ENCODE assay signal across 8 cellular contexts in genomic region chr16:79600636-79601091, GRCh38. TPM values are rescaled to one million over a fixed set of nuclear protein-coding genes. Genes with fewer than 3 reads are reported as not detected.
DNase-seq lines count a peak whose midpoint lies in the region; ATAC-seq and TF ChIP-seq lines count a peak whose summit lies in the region.

TSS of gene MAF (minus strand) at chr16:79600737. CDS start at chr16:79599902, 835 bp downstream.

- H2AFZ ChIP-seq in parathyroid adenoma: peak within 1 kb of the TSS; percentile 90

- in situ Hi-C loops in GM13976 (cut with MboI; ENCODE audit: low sequenced_read_pairs, unreplicated experiment): loop anchor here (25.0 kb wide), 1 partner anchor 862 kb away; no protein-coding TSS in a partner anchor

- 0% methylated on average over 19 to 26 of the region's 26 CpGs for WGBS in testis, 2 donors

- H3K4me2 ChIP-seq in parathyroid adenoma (ENCODE audit: low read length): peak within 1 kb of the TSS; percentile 69

- TF ChIP-seq CTCF in GM13976 (IDR thresholded peaks at IDR 0.05; ENCODE audit: borderline replicate concordance, control extremely low read depth, extremely low read depth, insufficient read depth, missing control alignments) (no peak), ascending aorta (IDR thresholded peaks at IDR 0.05) (no peak), parathyroid adenoma (IDR thresholded peaks at IDR 0.05) (no peak), testis (IDR thresholded peaks at IDR 0.05) (peak in 1 of 3 experiments; percentile 14)

- H3K9me3 ChIP-seq in ascending aorta (no peaks in the 10 kb centered on the region), parathyroid adenoma (ENCODE audit: control insufficient read depth, low read length) (no peaks in the 10 kb centered on the region), testis (no peaks in the 10 kb centered on the region)

- peak within 1 kb of the TSS; percentile 80 to 97 for H3K4me3 ChIP-seq in ascending aorta
- peak within 1 kb of the TSS; percentile 95 for H3K4me3 ChIP-seq in parathyroid adenoma (ENCODE audit: low read depth, low read length)
- peak within 1 kb of the TSS; percentile 79 to 97 for H3K4me3 ChIP-seq in testis

- ATAC-seq in left cardiac atrium: peak; percentile 80 to 87
- no peak for ATAC-seq in GM18517 (IDR thresholded peaks at IDR 0.05; ENCODE audit: unreplicated experiment)

- H3K79me2 ChIP-seq in parathyroid adenoma: peaks cover 28% of the 10 kb centered on the region

- intact Hi-C loops in ascending aorta (cut with DNase I) (loop anchor here (2.0 to 10.0 kb wide), 7 partner anchors 72 to 1476 kb away; no protein-coding TSS in a partner anchor), left cardiac atrium (cut with DNase I) (loop anchor here (5.0 to 10.0 kb wide), 4 partner anchors 484 to 1476 kb away; no protein-coding TSS in a partner anchor), testis (cut with DNase I; ENCODE audit: low total_unique reads) (no loop called here)

- H3K4me1 ChIP-seq in ascending aorta (peaks cover 4 to 5% of the 10 kb centered on the region in 2 donors), parathyroid adenoma (peaks cover 20% of the 10 kb centered on the region), testis (no peaks in the 10 kb centered on the region)

- peak within 1 kb of the TSS; percentile 93 for H3K9ac ChIP-seq in parathyroid adenoma

- no peaks in the 10 kb centered on the region for H3K36me3 ChIP-seq in ascending aorta
- H3K36me3 ChIP-seq in parathyroid adenoma (ENCODE audit: control insufficient read depth, insufficient read depth, low read length): peaks cover 19% of the 10 kb centered on the region
- H3K36me3 ChIP-seq in testis (ENCODE audit: low read depth, missing control alignments): no peaks in the 10 kb centered on the region

- H3K27me3 ChIP-seq in ascending aorta (no peaks in the 10 kb centered on the region), parathyroid adenoma (ENCODE audit: control insufficient read depth, insufficient read depth, low read length) (no peaks in the 10 kb centered on the region), testis (no peaks in the 10 kb centered on the region)

- DNase-seq in GM13976 (ENCODE audit: low spot score) (peak; percentile 45), MV-4-11 (lab: John Stamatoyannopoulos, UW) (peak; percentile 76), T-helper 9 cell (peak; percentile 88), ascending aorta (ENCODE audit: low spot score in 2 of 2) (peak; percentile 86 to 95), left cardiac atrium (peak; percentile 93), testis (peak; percentile 99)

- peak; percentile 19 for TF ChIP-seq POLR2A in testis (IDR thresholded peaks at IDR 0.05)

- H3K27ac ChIP-seq in ascending aorta (peak within 1 kb of the TSS; percentile 83 to 94), parathyroid adenoma (peak within 1 kb of the TSS; percentile 96), testis (peak within 1 kb of the TSS; percentile 88 to 97)

RNA-seq across cellular contexts. Expression of gene MAF, which starts in this region (rescaled TPM):
- 41.1 TPM for total RNA-seq in ascending aorta
- total RNA-seq in left cardiac atrium: 10 to 100 TPM; 19.5 to 38.5 TPM
- 100 to 1,000 TPM in 1 of 2 donors, 10 to 100 TPM in 1; 84.6 to 112 TPM for total RNA-seq in testis
- polyA plus RNA-seq in testis (ENCODE audit: insufficient read depth, low read depth, low replicate concordance): 22.0 TPM

Comparison
In these comparisons a context has a peak if more than half of its experiments do, and no peak if none do; other contexts are left out.
1. DNase-seq: peak in every context shown above with its lines; median percentile 99 in testis; 93 in left cardiac atrium; 90 in ascending aorta; 88 in T-helper 9 cell; 76 in MV-4-11; 45 in GM13976.